24 cellular contexts compared by ENCODE assay signal in the genomic region with DNA sequence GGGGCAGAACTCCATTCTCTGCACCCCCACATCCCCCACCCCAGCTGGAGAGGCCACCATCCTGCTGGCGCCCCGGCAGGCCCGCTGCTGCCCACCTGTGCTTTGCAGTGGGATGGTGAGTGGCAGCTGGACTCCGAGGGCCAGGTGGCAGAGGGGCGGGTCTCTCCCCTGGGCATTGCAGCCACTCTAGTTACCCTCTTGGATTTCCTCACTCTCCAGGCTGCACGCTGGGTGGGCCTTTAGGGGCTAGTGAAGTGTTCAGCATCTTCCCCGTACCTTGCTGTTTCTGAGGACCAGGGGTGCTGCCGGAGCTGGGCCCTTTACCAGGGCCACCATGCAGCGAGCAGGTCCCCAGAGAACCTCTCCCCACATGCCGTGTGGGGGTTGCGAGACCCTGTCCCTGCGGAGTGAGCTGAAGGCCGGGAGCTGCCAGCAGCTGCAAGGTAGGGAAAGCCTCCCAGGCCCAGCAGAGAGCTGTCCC.
DNase-seq lines count a peak whose midpoint lies in the region; TF ChIP-seq lines count a peak whose summit lies in the region.
"Had no signal": no experiment of that assay in that cellular context is flagged by ENCODE, and none has a peak within 500 bp of the region (broad histone marks: within the 10 kb centered on the region; RNA-seq: fewer than 3 reads in every experiment).

No MANE protein-coding gene starts in this region.

- H3K27ac ChIP-seq in stomach: no peak overlapping the region
- H3K27ac ChIP-seq: 22Rv1, hepatocyte, ovary, SK-N-MC had no signal

- H3K4me1 ChIP-seq in stomach: peaks cover 0 to 10% (median 0%) of the 10 kb centered on the region in 4 donors

- intact Hi-C loops in stomach (cut with DNase I; ENCODE audit: low total_unique reads): no loop called here

- WGBS in stomach, 5 donors: 90 to 98% (median 95%) methylated on average over 5 to 13 of the region's 13 CpGs; no CpG with 5 or more reads in 1 of the 5 donors

- TF ChIP-seq CTCF in stomach (IDR thresholded peaks at IDR 0.05): no peak

- H3K4me3 ChIP-seq in stomach: no peak overlapping the region
- H3K4me3 ChIP-seq: hepatocyte, ovary, SK-N-MC had no signal

- H3K27me3 Mint-ChIP-seq in activated T-cell treated with anti-CD3 and anti-CD28 coated beads, Interleukin-2, amount 50 U/mL, for 24 hours: peaks cover 17% of the 10 kb centered on the region

- no peaks in the 10 kb centered on the region for H3K27me3 ChIP-seq in stomach
- H3K27me3 ChIP-seq: hepatocyte, ovary had no signal

- H3K36me3 Mint-ChIP-seq in activated T-cell treated with anti-CD3 and anti-CD28 coated beads, Interleukin-2, amount 50 U/mL, for 24 hours (ENCODE audit: low read depth): no peaks in the 10 kb centered on the region
- H3K36me3 Mint-ChIP-seq: activated naive CD8-positive, alpha-beta T cell treated with anti-CD3 and anti-CD28 coated beads for 36 hours; naive thymus-derived CD4-positive, alpha-beta T cell; stimulated activated memory B cell treated with anti-CD40 and anti-IgM and Interleukin-4, amounts not matched to agents 10 μg/mL and 1 μg/mL and 100 μg/mL, for 72 hours had no signal

- TF ChIP-seq EP300 in stomach (IDR thresholded peaks at IDR 0.05): no peak

- no peak overlapping the region for H3K4me3 Mint-ChIP-seq in activated T-cell treated with anti-CD3 and anti-CD28 coated beads, Interleukin-2, amount 50 U/mL, for 24 hours
- H3K4me3 Mint-ChIP-seq: activated CD4-positive, alpha-beta memory T cell treated with anti-CD3 and anti-CD28 coated beads, Interleukin-2, amount 10 ng/mL, durations not matched to agents 7 days and 5 days; activated naive CD8-positive, alpha-beta T cell treated with anti-CD3 and anti-CD28 coated beads for 36 hours; activated T-cell treated with anti-CD3 and anti-CD28 coated beads, Interleukin-2, amount 50 U/mL, for 72 hours; B cell; naive thymus-derived CD4-positive, alpha-beta T cell; stimulated activated memory B cell treated with anti-CD40 and anti-IgM and Interleukin-4, amounts not matched to agents 10 μg/mL and 1 μg/mL and 100 μg/mL, for 72 hours had no signal

- TF ChIP-seq POLR2A in stomach (IDR thresholded peaks at IDR 0.05): no peak

- DNase-seq in NCI-H1417 (lab: John Stamatoyannopoulos, UW): peak; percentile 1 to 32 (median 5)
- no peak for DNase-seq in NCI-H1417 treated with DMSO at 0.1 percent for 48 hours (lab: John Stamatoyannopoulos, UW)
- peak; percentile 58 for DNase-seq in NCI-H2171 (lab: John Stamatoyannopoulos, UW)
- DNase-seq in ecto neural progenitor cell (ENCODE audit: low spot score): peak; percentile 36
- peak; percentile 10 for DNase-seq in stomach
- no peak for DNase-seq in activated T-cell treated with anti-CD3 and anti-CD28 coated beads, Interleukin-2, amount 50 U/mL, for 24 hours
- DNase-seq in NCI-H1694 (lab: John Stamatoyannopoulos, UW): no peak
- DNase-seq in NAMALWA (ENCODE audit: low spot score): no peak
- DNase-seq: activated CD4-positive, alpha-beta memory T cell treated with anti-CD3 and anti-CD28 coated beads, Interleukin-2, amount 10 ng/mL, durations not matched to agents 7 days and 5 days; activated naive CD8-positive, alpha-beta T cell treated with anti-CD3 and anti-CD28 coated beads for 36 hours; activated T-cell treated with anti-CD3 and anti-CD28 coated beads, Interleukin-2, amount 50 U/mL, for 72 hours; Calu3; GOT3; mammary epithelial cell; naive thymus-derived CD4-positive, alpha-beta T cell; NCI-H1694 treated with DMSO at 0.1 percent for 48 hours; NCI-H526 treated with DMSO at 0.1 percent for 48 hours; OCI-M1 had no signal

- H3K9me3 Mint-ChIP-seq in activated T-cell treated with anti-CD3 and anti-CD28 coated beads, Interleukin-2, amount 50 U/mL, for 24 hours: no peaks in the 10 kb centered on the region
- H3K9me3 Mint-ChIP-seq: activated CD4-positive, alpha-beta memory T cell treated with anti-CD3 and anti-CD28 coated beads, Interleukin-2, amount 10 ng/mL, durations not matched to agents 7 days and 5 days; activated naive CD8-positive, alpha-beta T cell treated with anti-CD3 and anti-CD28 coated beads for 36 hours; activated T-cell treated with anti-CD3 and anti-CD28 coated beads, Interleukin-2, amount 50 U/mL, for 72 hours had no signal

- no peaks in the 10 kb centered on the region for H3K4me1 Mint-ChIP-seq in activated T-cell treated with anti-CD3 and anti-CD28 coated beads, Interleukin-2, amount 50 U/mL, for 24 hours (ENCODE audit: low read depth)
- H3K4me1 Mint-ChIP-seq: activated CD4-positive, alpha-beta memory T cell treated with anti-CD3 and anti-CD28 coated beads, Interleukin-2, amount 10 ng/mL, durations not matched to agents 7 days and 5 days; B cell; naive thymus-derived CD4-positive, alpha-beta T cell; stimulated activated memory B cell treated with anti-CD40 and anti-IgM and Interleukin-4, amounts not matched to agents 10 μg/mL and 1 μg/mL and 100 μg/mL, for 72 hours had no signal

- H3K36me3 ChIP-seq in stomach: no peaks in the 10 kb centered on the region
- H3K36me3 ChIP-seq: ovary had no signal

- no peaks in the 10 kb centered on the region for H3K9me3 ChIP-seq in stomach
- H3K9me3 ChIP-seq: ovary had no signal

- H3K27ac Mint-ChIP-seq in activated T-cell treated with anti-CD3 and anti-CD28 coated beads, Interleukin-2, amount 50 U/mL, for 24 hours: no peak overlapping the region
- H3K27ac Mint-ChIP-seq: activated CD4-positive, alpha-beta memory T cell treated with anti-CD3 and anti-CD28 coated beads, Interleukin-2, amount 10 ng/mL, durations not matched to agents 7 days and 5 days; activated naive CD8-positive, alpha-beta T cell treated with anti-CD3 and anti-CD28 coated beads for 36 hours; activated T-cell treated with anti-CD3 and anti-CD28 coated beads, Interleukin-2, amount 50 U/mL, for 72 hours; B cell; naive thymus-derived CD4-positive, alpha-beta T cell; stimulated activated memory B cell treated with anti-CD40 and anti-IgM and Interleukin-4, amounts not matched to agents 10 μg/mL and 1 μg/mL and 100 μg/mL, for 72 hours had no signal

Comparison
In these comparisons a context has a peak if more than half of its experiments do, and no peak if none do; other contexts are left out.
1. DNase-seq: peak in NCI-H1417 (3 of 3), NCI-H2171 (single experiment), ecto neural progenitor cell (single experiment) and stomach (single experiment); none in NCI-H1417 treated with DMSO at 0.1 percent for 48 hours (single experiment), activated T-cell treated with anti-CD3 and anti-CD28 coated beads, Interleukin-2, amount 50 U/mL, for 24 hours (single experiment), NCI-H1694 (single experiment) and NAMALWA (single experiment).